In genomic region chr6:136921521-136921935, GRCh38 we compare ENCODE assay signal across 9 cellular contexts. TPM values are rescaled to one million over a fixed set of nuclear protein-coding genes. Genes with fewer than 3 reads are reported as not detected.
DNase-seq lines count a peak whose midpoint lies in the region; ATAC-seq and TF ChIP-seq lines count a peak whose summit lies in the region.
"Had no signal": no experiment of that assay in that cellular context is flagged by ENCODE, and none has a peak within 500 bp of the region (broad histone marks: within the 10 kb centered on the region; RNA-seq: fewer than 3 reads in every experiment).

No MANE protein-coding gene starts in this region.

- TF ChIP-seq CTCF in cardiac muscle cell (IDR thresholded peaks at IDR 0.05; ENCODE audit: low read depth, low read length) (no peak), esophagus muscularis mucosa (IDR thresholded peaks at IDR 0.05) (no peak), neural crest cell (conservative IDR thresholded peaks at IDR 0.05) (no peak)

- peaks cover 56% of the 10 kb centered on the region for H3K27me3 Mint-ChIP-seq in neural crest cell (ENCODE audit: low read depth)

- intact Hi-C loops in Right ventricle myocardium inferior (cut with DNase I) = no loop called here
- intact Hi-C loops in esophagus muscularis mucosa (cut with DNase I) = no loop called here

- peaks cover 81% of the 10 kb centered on the region for H3K27me3 ChIP-seq in cardiac muscle cell
- H3K27me3 ChIP-seq in esophagus muscularis mucosa = peaks cover 0 to 65% (median 37%) of the 10 kb centered on the region in 4 donors

- no peak for TF ChIP-seq POLR2A in esophagus muscularis mucosa (IDR thresholded peaks at IDR 0.05; ENCODE audit: low read depth)

- H3K9me3 Mint-ChIP-seq in neural crest cell = no peaks in the 10 kb centered on the region

- ATAC-seq in Right ventricle myocardium inferior (no peak), SK-N-SH treated with all-trans-retinoic acid at 6 μM for 48 hours (peak; percentile 65), HG03175 (IDR thresholded peaks at IDR 0.05; ENCODE audit: unreplicated experiment) (no peak), GM18868 (IDR thresholded peaks at IDR 0.05; ENCODE audit: unreplicated experiment) (no peak)

- H3K36me3 ChIP-seq in cardiac muscle cell (no peaks in the 10 kb centered on the region), esophagus muscularis mucosa (peaks cover 0 to 6% (median 0%) of the 10 kb centered on the region in 4 donors)

- peaks cover 6% of the 10 kb centered on the region for H3K4me1 Mint-ChIP-seq in neural crest cell

- TF ChIP-seq EP300 in esophagus muscularis mucosa (IDR thresholded peaks at IDR 0.05) = no peak

- H3K36me3 Mint-ChIP-seq in neural crest cell (ENCODE audit: low read depth) = peaks cover 2% of the 10 kb centered on the region

- H3K27ac ChIP-seq in cardiac muscle cell (no peak overlapping the region), esophagus muscularis mucosa (replicated peaks in 1 of 4) (no peak overlapping the region)

- WGBS in esophagus muscularis mucosa = 7% methylated on average over 6 of the region's 47 CpGs

- H3K9me3 ChIP-seq in cardiac muscle cell (ENCODE audit: low read depth) (no peaks in the 10 kb centered on the region), esophagus muscularis mucosa (no peaks in the 10 kb centered on the region)

- H3K4me3 ChIP-seq in cardiac muscle cell (peak overlapping the region; percentile 50), esophagus muscularis mucosa (peak overlapping the region; percentile 56 to 65 (median 58))

- peak overlapping the region; percentile 83 for H3K4me3 Mint-ChIP-seq in neural crest cell

- DNase-seq in cardiac muscle cell (ENCODE audit: low read depth in 1 of 2, low spot score in 1 of 2) (peak in 1 of 2 donors; percentile 52), Right ventricle myocardium inferior (ENCODE audit: missing footprints) (no peak), esophagus muscularis mucosa (ENCODE audit: extremely low spot score) (no peak), neural crest cell (ENCODE audit: low read depth, low spot score) (peak; percentile 17), T-helper 9 cell (no peak)

- no peak overlapping the region for H3K27ac Mint-ChIP-seq in neural crest cell (ENCODE audit: unreplicated experiment)

- H3K4me1 ChIP-seq in cardiac muscle cell (ENCODE audit: low read depth) (no peaks in the 10 kb centered on the region), esophagus muscularis mucosa (peaks cover 31 to 38% (median 37%) of the 10 kb centered on the region in 4 donors)

TF ChIP-seq in SK-N-SH treated with all-trans-retinoic acid at 6 μM for 48 hours, 23 proteins besides CTCF, POLR2A, EP300 and RAD21:
- no peak for TF ChIP-seq ZNF565 (CRISPR knock-in tag; conservative IDR thresholded peaks at IDR 0.05; ENCODE audit: low read depth)
- TF ChIP-seq, protein P1, sequence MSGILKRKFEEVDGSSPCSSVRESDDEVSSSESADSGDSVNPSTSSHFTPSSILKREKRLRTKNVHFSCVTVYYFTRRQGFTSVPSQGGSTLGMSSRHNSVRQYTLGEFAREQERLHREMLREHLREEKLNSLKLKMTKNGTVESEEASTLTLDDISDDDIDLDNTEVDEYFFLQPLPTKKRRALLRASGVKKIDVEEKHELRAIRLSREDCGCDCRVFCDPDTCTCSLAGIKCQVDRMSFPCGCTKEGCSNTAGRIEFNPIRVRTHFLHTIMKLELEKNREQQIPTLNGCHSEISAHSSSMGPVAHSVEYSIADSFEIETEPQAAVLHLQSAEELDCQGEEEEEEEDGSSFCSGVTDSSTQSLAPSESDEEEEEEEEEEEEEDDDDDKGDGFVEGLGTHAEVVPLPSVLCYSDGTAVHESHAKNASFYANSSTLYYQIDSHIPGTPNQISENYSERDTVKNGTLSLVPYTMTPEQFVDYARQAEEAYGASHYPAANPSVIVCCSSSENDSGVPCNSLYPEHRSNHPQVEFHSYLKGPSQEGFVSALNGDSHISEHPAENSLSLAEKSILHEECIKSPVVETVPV (CRISPR knock-in tag; IDR thresholded peaks at IDR 0.05) = no peak
- TF ChIP-seq TSHZ2 (CRISPR knock-in tag; IDR thresholded peaks at IDR 0.05) = no peak
- TF ChIP-seq GLIS3 (CRISPR knock-in tag; IDR thresholded peaks at IDR 0.05) = no peak
- TF ChIP-seq ZFP3 (CRISPR knock-in tag; IDR thresholded peaks at IDR 0.05) = no peak

RNA-seq across cellular contexts. Expression of gene SLC35D3, which starts 0.6 kb away (rescaled TPM):
- 0.74 and 2.4 TPM in 2 replicates for total RNA-seq in cardiac muscle cell
- 1.3 and 3.8 TPM in 2 replicates for polyA plus RNA-seq in cardiac muscle cell
- not detected for total RNA-seq in Right ventricle myocardium inferior
- under 1 TPM in 3 of 4 donors, not detected in 1; 0.11 to 0.42 (median 0.17) TPM for total RNA-seq in esophagus muscularis mucosa
- total RNA-seq in neural crest cell = not detected in 2 replicates
- total RNA-seq: dermis microvascular lymphatic vessel endothelial cell had no signal
